Comparison of ENCODE assay signal across 21 cellular contexts in genomic region chr22:31595271-31595670, GRCh38.
A peak's percentile ranks its signal among the peaks of the same experiment; 100 is the strongest.
DNase-seq lines count a peak whose midpoint lies in the region; ATAC-seq and TF ChIP-seq lines count a peak whose summit lies in the region.
"Had no signal": no experiment of that assay in that cellular context is flagged by ENCODE, and none has a peak within 500 bp of the region (broad histone marks: within the 10 kb centered on the region; RNA-seq: fewer than 3 reads in every experiment).

No MANE protein-coding gene starts in this region.

- H3K36me3 Mint-ChIP-seq in activated naive CD4-positive, alpha-beta T cell treated with anti-CD3 and anti-CD28 coated beads for 36 hours (ENCODE audit: low read depth), result peaks cover 11% of the 10 kb centered on the region
- H3K36me3 Mint-ChIP-seq in Caco-2 (ENCODE audit: insufficient read depth, unreplicated experiment), result peaks cover 25% of the 10 kb centered on the region
- peaks cover 22% of the 10 kb centered on the region for H3K36me3 Mint-ChIP-seq in activated CD8-positive, alpha-beta T cell treated with anti-CD3 and anti-CD28 coated beads for 36 hours (ENCODE audit: low read depth)

- H3K4me1 Mint-ChIP-seq in activated naive CD4-positive, alpha-beta T cell treated with anti-CD3 and anti-CD28 coated beads for 36 hours (ENCODE audit: low read depth), result no peaks in the 10 kb centered on the region
- H3K4me1 Mint-ChIP-seq in Caco-2 (ENCODE audit: low read depth, unreplicated experiment), result peaks cover 9% of the 10 kb centered on the region
- H3K4me1 Mint-ChIP-seq in activated CD8-positive, alpha-beta T cell treated with anti-CD3 and anti-CD28 coated beads for 36 hours (ENCODE audit: low read depth), result no peaks in the 10 kb centered on the region
- H3K4me1 Mint-ChIP-seq: CD4-positive, alpha-beta memory T cell; H9 had no signal

- ATAC-seq in activated CD8-positive, alpha-beta T cell treated with anti-CD3 and anti-CD28 coated beads for 36 hours, result no peak

- H3K4me3 ChIP-seq in Caco-2 (ENCODE audit: low read depth, low read length) (no peak overlapping the region), osteoblast (ENCODE audit: insufficient read depth, low read length) (no peak overlapping the region)
- H3K4me3 ChIP-seq: GM23248, Peyer's patch had no signal

- H3K27me3 Mint-ChIP-seq in activated naive CD4-positive, alpha-beta T cell treated with anti-CD3 and anti-CD28 coated beads for 36 hours (ENCODE audit: low read depth), result no peaks in the 10 kb centered on the region
- H3K27me3 Mint-ChIP-seq in Caco-2 (ENCODE audit: insufficient read depth, unreplicated experiment), result no peaks in the 10 kb centered on the region
- no peaks in the 10 kb centered on the region for H3K27me3 Mint-ChIP-seq in activated CD8-positive, alpha-beta T cell treated with anti-CD3 and anti-CD28 coated beads for 36 hours
- H3K27me3 Mint-ChIP-seq: CD4-positive, alpha-beta memory T cell had no signal

- H3K9me3 ChIP-seq in Caco-2 (no peaks in the 10 kb centered on the region), osteoblast (ENCODE audit: low read depth, low read length) (no peaks in the 10 kb centered on the region)
- H3K9me3 ChIP-seq: Peyer's patch had no signal

- TF ChIP-seq CTCF in Caco-2 (IDR thresholded peaks at IDR 0.05; ENCODE audit: insufficient read depth in 1 of 2, low read depth in 1 of 2, low read length in 1 of 2, severe bottlenecking in 1 of 2, unreplicated experiment in 1 of 2) (no peak), osteoblast (IDR thresholded peaks at IDR 0.05; ENCODE audit: extremely low read depth, low read depth, low read length) (no peak)
- TF ChIP-seq CTCF in activated CD8-positive, alpha-beta T cell treated with anti-CD3 and anti-CD28 coated beads for 36 hours (IDR thresholded peaks at IDR 0.05), result no peak

- BruUV-seq in Caco-2 (replicated peaks; lab: Mats Ljungman, UMichigan), result no TSS peak

- H3K27ac Mint-ChIP-seq in activated naive CD4-positive, alpha-beta T cell treated with anti-CD3 and anti-CD28 coated beads for 36 hours, result peak overlapping the region; percentile 42
- peak overlapping the region; percentile 49 for H3K27ac Mint-ChIP-seq in Caco-2 (ENCODE audit: unreplicated experiment)
- H3K27ac Mint-ChIP-seq in activated CD8-positive, alpha-beta T cell treated with anti-CD3 and anti-CD28 coated beads for 36 hours, result peak overlapping the region; percentile 59
- H3K27ac Mint-ChIP-seq: H9, HFFc6 had no signal

- H2AFZ ChIP-seq in osteoblast (ENCODE audit: low read length), result no peak overlapping the region
- H2AFZ ChIP-seq: GM23248 had no signal

- no peak overlapping the region for H3K4me3 Mint-ChIP-seq in activated naive CD4-positive, alpha-beta T cell treated with anti-CD3 and anti-CD28 coated beads for 36 hours
- H3K4me3 Mint-ChIP-seq in Caco-2 (ENCODE audit: unreplicated experiment), result no peak overlapping the region
- no peak overlapping the region for H3K4me3 Mint-ChIP-seq in activated CD8-positive, alpha-beta T cell treated with anti-CD3 and anti-CD28 coated beads for 36 hours
- H3K4me3 Mint-ChIP-seq: CD4-positive, alpha-beta memory T cell; H9; HFFc6 had no signal

- H4K20me1 ChIP-seq in osteoblast (ENCODE audit: insufficient read depth, low read length), result no peaks in the 10 kb centered on the region

- no peaks in the 10 kb centered on the region for H3K36me3 ChIP-seq in Caco-2 (ENCODE audit: control insufficient read depth, insufficient read depth, low read length)
- no peaks in the 10 kb centered on the region for H3K36me3 ChIP-seq in osteoblast (ENCODE audit: insufficient read depth, low read length)
- H3K36me3 ChIP-seq: Peyer's patch had no signal

- no peak overlapping the region for H3K4me2 ChIP-seq in osteoblast (ENCODE audit: insufficient read depth, low read length)

- POLR2A ChIA-PET in Caco-2 (lab: Charles Lee), result no interaction called here
- POLR2A ChIA-PET in activated CD8-positive, alpha-beta T cell treated with anti-CD3 and anti-CD28 coated beads for 36 hours (lab: Charles Lee), result interaction anchor here (1.2 kb wide), 1 partner anchor 9 kb away, joined by 4 read pairs; no protein-coding TSS in a partner anchor

- CTCF ChIA-PET in activated naive CD4-positive, alpha-beta T cell treated with anti-CD3 and anti-CD28 coated beads for 36 hours (lab: Charles Lee), result no interaction called here
- CTCF ChIA-PET in Caco-2 (lab: Charles Lee), result no interaction called here
- CTCF ChIA-PET in activated CD8-positive, alpha-beta T cell treated with anti-CD3 and anti-CD28 coated beads for 36 hours (lab: Charles Lee), result no interaction called here

- H3K27ac ChIP-seq in osteoblast (ENCODE audit: low read depth, low read length), result no peak overlapping the region
- H3K27ac ChIP-seq: GM23248, Peyer's patch had no signal

- intact Hi-C loops in activated naive CD4-positive, alpha-beta T cell treated with anti-CD3 and anti-CD28 coated beads for 36 hours (cut with micrococcal nuclease), result no loop called here
- intact Hi-C loops in Caco-2 (cut with micrococcal nuclease; ENCODE audit: unreplicated experiment), result loop anchor here (5.0 kb wide), 1 partner anchor 33 kb away; no protein-coding TSS in a partner anchor
- intact Hi-C loops in activated CD8-positive, alpha-beta T cell treated with anti-CD3 and anti-CD28 coated beads for 36 hours (cut with micrococcal nuclease), result no loop called here

- DNase-seq in activated naive CD4-positive, alpha-beta T cell treated with anti-CD3 and anti-CD28 coated beads for 36 hours, result no peak
- DNase-seq in activated naive CD4-positive, alpha-beta T cell treated with anti-CD3 and anti-CD28 coated beads, Interleukin-2, amount 50 U/mL, for 16 hours, result no peak
- DNase-seq in Caco-2 (no peak), osteoblast (ENCODE audit: insufficient read length, low spot score, missing footprints) (peak; percentile 72), NCI-H2196 treated with DMSO at 0.1 percent for 48 hours (lab: John Stamatoyannopoulos, UW; ENCODE audit: unreplicated experiment) (no peak), NCI-H2081 (lab: John Stamatoyannopoulos, UW) (no peak)
- DNase-seq in activated CD8-positive, alpha-beta T cell treated with anti-CD3 and anti-CD28 coated beads for 36 hours, result no peak
- DNase-seq: Calu3; CD4-positive, alpha-beta memory T cell; GM23248; H9; HFFc6; MM.1S; NCI-H1048; NCI-H1417 treated with DMSO at 0.1 percent for 48 hours; NCI-H187 treated with DMSO at 0.1 percent for 48 hours; NCI-H226; NCI-H510A treated with DMSO at 0.1 percent for 48 hours; NCI-H748 treated with DMSO at 0.1 percent for 48 hours; NK-92 treated with Interleukin-12 subunit alpha and Interleukin-12 subunit beta, amount 100 ng/mL, for 24 hours; Peyer's patch had no signal

- H3K4me1 ChIP-seq in Caco-2 (peaks cover 16% of the 10 kb centered on the region), osteoblast (ENCODE audit: insufficient read depth, low read length) (no peaks in the 10 kb centered on the region)
- H3K4me1 ChIP-seq: Peyer's patch had no signal

- no peaks in the 10 kb centered on the region for H3K9me3 Mint-ChIP-seq in activated naive CD4-positive, alpha-beta T cell treated with anti-CD3 and anti-CD28 coated beads for 36 hours
- no peaks in the 10 kb centered on the region for H3K9me3 Mint-ChIP-seq in Caco-2 (ENCODE audit: unreplicated experiment)
- H3K9me3 Mint-ChIP-seq in activated CD8-positive, alpha-beta T cell treated with anti-CD3 and anti-CD28 coated beads for 36 hours, result no peaks in the 10 kb centered on the region
- H3K9me3 Mint-ChIP-seq: CD4-positive, alpha-beta memory T cell; HFFc6 had no signal

- H3K27me3 ChIP-seq in Caco-2 (replicated peaks; ENCODE audit: control insufficient read depth, insufficient read depth, low read length) (no peaks in the 10 kb centered on the region), osteoblast (ENCODE audit: insufficient read depth, low read length) (no peaks in the 10 kb centered on the region)
- H3K27me3 ChIP-seq: Peyer's patch had no signal

- no peaks in the 10 kb centered on the region for H3K79me2 ChIP-seq in osteoblast (ENCODE audit: insufficient read depth, low read length)
